In genomic region chr12:27588786-27589185, GRCh38 we compare ENCODE assay signal across 12 cellular contexts.
"Had no signal": no experiment of that assay in that cellular context is flagged by ENCODE, and none has a peak within 500 bp of the region (broad histone marks: within the 10 kb centered on the region; RNA-seq: fewer than 3 reads in every experiment).

No MANE protein-coding gene starts in this region.

- DNase-seq: activated CD4-positive, alpha-beta T cell treated with anti-CD3 and anti-CD28 coated beads for 4 hours; activated CD8-positive, alpha-beta memory T cell treated with anti-CD3 and anti-CD28 coated beads for 24 hours; naive B cell; right cardiac atrium; small intestine; stimulated activated naive B cell treated with anti-CD40 and anti-IgM and Interleukin-4, amounts not matched to agents 10 μg/mL and 1 μg/mL and 100 μg/mL, for 72 hours; T1000 had no signal

- H3K27me3 ChIP-seq: ascending aorta, neutrophil, tibial nerve had no signal

- H3K27ac ChIP-seq: ascending aorta, cardiac muscle cell, neutrophil, tibial nerve, VCaP had no signal

- H3K4me3 ChIP-seq: ascending aorta, cardiac muscle cell, tibial nerve had no signal

- H3K9me3 ChIP-seq: ascending aorta, neutrophil, tibial nerve had no signal

- H3K36me3 ChIP-seq: ascending aorta, cardiac muscle cell, neutrophil, tibial nerve had no signal
